8 cellular contexts compared by ENCODE assay signal in the genomic region with DNA sequence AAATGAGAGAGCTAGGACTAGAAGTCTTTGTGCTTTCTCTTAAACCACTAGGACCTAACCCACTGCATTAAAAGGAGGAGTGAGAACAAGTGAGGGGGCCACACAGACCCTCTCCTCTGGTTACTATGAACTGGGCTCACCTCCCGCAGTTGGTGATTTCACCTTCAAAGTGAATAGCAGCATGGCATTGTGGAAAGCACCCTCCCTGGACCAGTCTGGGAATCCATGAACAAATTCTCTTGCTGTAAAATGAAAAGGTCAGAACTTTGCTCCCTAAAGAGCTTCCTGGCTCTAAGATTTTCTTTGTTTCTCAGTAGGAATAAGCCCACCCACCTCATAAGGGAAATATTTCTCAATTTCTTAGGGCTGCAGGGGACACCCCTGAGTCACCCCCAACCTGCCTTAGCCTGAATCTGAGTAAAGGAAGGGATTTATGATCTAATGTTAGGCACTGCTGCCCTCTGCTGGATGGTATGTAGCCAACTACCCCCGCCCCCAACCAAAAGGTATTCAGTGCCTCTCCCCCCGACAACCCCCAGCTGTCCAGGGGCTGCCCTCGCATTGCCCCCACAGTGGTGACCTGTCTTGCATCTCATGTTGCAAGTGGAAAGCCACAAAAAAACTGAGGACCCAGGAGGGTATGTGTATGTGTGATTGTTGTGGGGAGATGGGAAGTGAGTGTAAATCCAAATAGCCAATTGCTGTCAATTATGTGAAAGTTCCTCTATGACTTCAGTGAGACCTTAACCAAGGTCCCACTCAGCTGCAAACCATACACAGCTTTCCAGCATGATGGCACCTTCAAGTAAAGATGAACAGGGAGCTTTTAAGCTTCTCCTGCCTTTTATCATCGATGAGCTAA.
A peak's percentile ranks its signal among the peaks of the same experiment; 100 is the strongest.
DNase-seq lines count a peak whose midpoint lies in the region; ATAC-seq and TF ChIP-seq lines count a peak whose summit lies in the region.

No MANE protein-coding gene starts in this region.

- H3K27ac Mint-ChIP-seq in activated naive CD4-positive, alpha-beta T cell treated with anti-CD3 and anti-CD28 coated beads, Interleukin-2, amount 50 U/mL, for 72 hours, result no peak overlapping the region

- in situ Hi-C loops in Panc1 (cut with HindIII; ENCODE audit: low pct_unique_long_range_greater_than_20kb, low sequenced_read_pairs), result no loop called here

- no peak overlapping the region for H3K27ac ChIP-seq in KMS-11
- H3K27ac ChIP-seq in Panc1 (ENCODE audit: low read length), result no peak overlapping the region

- no peaks in the 10 kb centered on the region for H3K9me3 Mint-ChIP-seq in activated naive CD4-positive, alpha-beta T cell treated with anti-CD3 and anti-CD28 coated beads, Interleukin-2, amount 50 U/mL, for 72 hours

- DNase-seq in AG09319 (ENCODE audit: extremely low read depth, low read depth) (no peak), Panc1 (ENCODE audit: low read depth, low spot score) (peak; percentile 10), left cardiac atrium (peak; percentile 55), retinal pigment epithelial cell (ENCODE audit: low read depth) (no peak)
- peak in 1 of 2 donors; percentile 60 for DNase-seq in activated naive CD4-positive, alpha-beta T cell treated with anti-CD3 and anti-CD28 coated beads, Interleukin-2, amount 50 U/mL, for 72 hours (ENCODE audit: low spot score in 2 of 2)

- BruUV-seq in Panc1 (replicated peaks; lab: Mats Ljungman, UMichigan), result no TSS peak

- TF ChIP-seq CTCF in AG09319 (IDR thresholded peaks at IDR 0.05; ENCODE audit: low read depth, low read length) (peak; percentile 60), KMS-11 (conservative IDR thresholded peaks at IDR 0.05; ENCODE audit: low read depth, low read length) (peak; percentile 98), Panc1 (IDR thresholded peaks at IDR 0.05) (peak; percentile 48), retinal pigment epithelial cell (conservative IDR thresholded peaks at IDR 0.05; ENCODE audit: low read depth, low read length) (peak; percentile 72)

- H3K79me2 ChIP-seq in KMS-11 (ENCODE audit: insufficient read depth, low read depth), result no peaks in the 10 kb centered on the region

- POLR2A ChIA-PET in Panc1 (lab: Charles Lee), result no interaction called here

- H3K4me3 ChIP-seq in KMS-11 (IDR thresholded peaks at IDR 0.05; ENCODE audit: insufficient read depth, low read depth, low read length), result no peak overlapping the region
- H3K4me3 ChIP-seq in Panc1 (ENCODE audit: low read depth in 2 of 2, low read length in 2 of 2), result no peak overlapping the region
- no peak overlapping the region for H3K4me3 ChIP-seq in retinal pigment epithelial cell (ENCODE audit: low read length)

- CTCF ChIA-PET in Panc1 (lab: Charles Lee), result interaction anchor here (0.6 to 0.7 kb wide), 2 partner anchors 11 to 248 kb away, joined by 3 to 4 read pairs; no protein-coding TSS in a partner anchor

- H3K36me3 ChIP-seq in KMS-11 (ENCODE audit: insufficient read depth) (no peaks in the 10 kb centered on the region), Panc1 (ENCODE audit: control insufficient read depth, insufficient read depth, low read length) (no peaks in the 10 kb centered on the region)

- no peaks in the 10 kb centered on the region for H4K20me1 ChIP-seq in KMS-11 (ENCODE audit: insufficient read depth)

- peak; percentile 51 for ATAC-seq in GM18517 (IDR thresholded peaks at IDR 0.05; ENCODE audit: unreplicated experiment)
- no peak for ATAC-seq in Panc1
- ATAC-seq in activated naive CD4-positive, alpha-beta T cell treated with anti-CD3 and anti-CD28 coated beads, Interleukin-2, amount 50 U/mL, for 72 hours, result peak; percentile 37 to 69
- peak; percentile 75 to 85 for ATAC-seq in left cardiac atrium
- no peak for ATAC-seq in HG02981 (IDR thresholded peaks at IDR 0.05; ENCODE audit: unreplicated experiment)

- no peak overlapping the region for H2AFZ ChIP-seq in KMS-11 (ENCODE audit: low read depth)

- no peaks in the 10 kb centered on the region for H3K36me3 Mint-ChIP-seq in activated naive CD4-positive, alpha-beta T cell treated with anti-CD3 and anti-CD28 coated beads, Interleukin-2, amount 50 U/mL, for 72 hours

- H3K27me3 ChIP-seq in KMS-11 (ENCODE audit: insufficient read depth, low read depth) (no peaks in the 10 kb centered on the region), Panc1 (ENCODE audit: control insufficient read depth, insufficient read depth, low read length) (no peaks in the 10 kb centered on the region)

- intact Hi-C loops in Panc1 (cut with micrococcal nuclease; ENCODE audit: unreplicated experiment), result no loop called here
- intact Hi-C loops in left cardiac atrium (cut with DNase I), result loop anchor here (5.0 to 10.0 kb wide), 4 partner anchors 107 to 1760 kb away; a partner anchor contains a TSS

- no peaks in the 10 kb centered on the region for H3K9me3 ChIP-seq in Panc1 (ENCODE audit: control insufficient read depth, insufficient read depth, low read depth, low read length)

- H3K4me1 ChIP-seq in KMS-11 (ENCODE audit: low read depth, poor library complexity, severe bottlenecking) (no peaks in the 10 kb centered on the region), Panc1 (ENCODE audit: control insufficient read depth, insufficient read depth, low read length) (no peaks in the 10 kb centered on the region)

- no peak overlapping the region for H3K4me2 ChIP-seq in KMS-11

- H3K9ac ChIP-seq in KMS-11, result no peak overlapping the region

Comparison
In these comparisons a context has a peak if more than half of its experiments do, and no peak if none do; other contexts are left out.
1. DNase-seq: peak in Panc1 (single experiment) and left cardiac atrium (single experiment); none in AG09319 (single experiment) and retinal pigment epithelial cell (single experiment).
2. CTCF ChIP-seq: peak in every context shown above with its lines; median percentile 98 in KMS-11; 72 in retinal pigment epithelial cell; 60 in AG09319; 48 in Panc1.
3. ATAC-seq: peak in GM18517 (single experiment), activated naive CD4-positive, alpha-beta T cell treated with anti-CD3 and anti-CD28 coated beads, Interleukin-2, amount 50 U/mL, for 72 hours (2 of 2) and left cardiac atrium (2 of 2); none in Panc1 (single experiment) and HG02981 (single experiment).